Comparison of ENCODE assay signal across 8 cellular contexts in the genomic region with DNA sequence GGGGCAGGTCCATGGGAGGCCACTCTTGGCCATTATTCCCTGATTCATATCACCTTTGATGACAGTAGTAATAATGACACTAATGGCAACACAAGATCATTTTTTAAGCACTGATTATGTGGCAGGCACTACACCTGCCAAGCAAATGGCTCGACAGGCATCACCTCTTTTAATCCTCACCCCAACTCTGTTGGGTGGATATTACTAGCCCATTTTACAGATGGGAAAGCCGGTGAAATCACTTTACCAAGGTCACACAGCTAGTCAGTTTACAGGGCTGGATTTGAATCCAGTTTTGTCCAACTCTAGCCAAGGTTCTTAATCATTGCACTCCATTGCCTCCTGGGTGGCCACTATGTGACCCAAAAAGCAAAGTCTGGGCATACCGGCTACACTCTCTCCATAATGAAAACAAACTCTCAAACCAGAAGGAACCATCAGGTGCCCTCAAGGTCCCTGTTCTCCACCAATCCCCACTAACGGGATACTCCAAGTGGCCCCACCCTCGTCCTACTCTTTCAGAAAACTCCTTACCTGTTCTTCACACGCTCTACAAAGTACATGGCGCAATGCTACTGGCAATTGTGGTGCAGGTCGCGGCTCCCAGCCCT. TPM values are rescaled to one million over a fixed set of nuclear protein-coding genes. Genes with fewer than 3 reads are reported as not detected.
A peak's percentile ranks its signal among the peaks of the same experiment; 100 is the strongest.
DNase-seq lines count a peak whose midpoint lies in the region; ATAC-seq and TF ChIP-seq lines count a peak whose summit lies in the region.

No MANE protein-coding gene starts in this region.

- DNase-seq in DND-41: no peak
- DNase-seq in HPDE6-E6E7 (ENCODE audit: extremely low spot score): peak; percentile 32
- no peak for DNase-seq in activated naive CD8-positive, alpha-beta T cell treated with anti-CD3 and anti-CD28 coated beads, Interleukin-2, amount 10 ng/mL, durations not matched to agents 7 days and 5 days
- DNase-seq in stimulated activated naive B cell treated with anti-CD40 and anti-IgM and Interleukin-4, amounts not matched to agents 10 μg/mL and 1 μg/mL and 100 μg/mL, for 72 hours: peak; percentile 5
- no peak for DNase-seq in NCI-H1694 (lab: John Stamatoyannopoulos, UW)
- no peak for DNase-seq in stimulated activated CD4-positive, alpha-beta T cell treated with anti-CD3 and anti-CD28 coated beads, Interleukin-12 subunit alpha, Interleukin-12 subunit beta, amount 100 ng/mL, for 4 hours

- H2AFZ ChIP-seq in DND-41 (ENCODE audit: low read depth, low read length): peak overlapping the region; percentile 89

- peak overlapping the region; percentile 94 for H3K27ac Mint-ChIP-seq in activated naive CD8-positive, alpha-beta T cell treated with anti-CD3 and anti-CD28 coated beads, Interleukin-2, amount 10 ng/mL, durations not matched to agents 7 days and 5 days
- peak overlapping the region; percentile 97 for H3K27ac Mint-ChIP-seq in stimulated activated naive B cell treated with anti-CD40 and anti-IgM and Interleukin-4, amounts not matched to agents 10 μg/mL and 1 μg/mL and 100 μg/mL, for 72 hours

- peak overlapping the region; percentile 87 for H3K27ac ChIP-seq in DND-41 (ENCODE audit: low read length)
- H3K27ac ChIP-seq in iPS-20b (ENCODE audit: low read length): no peak overlapping the region

- no peaks in the 10 kb centered on the region for H3K27me3 Mint-ChIP-seq in activated naive CD8-positive, alpha-beta T cell treated with anti-CD3 and anti-CD28 coated beads, Interleukin-2, amount 10 ng/mL, durations not matched to agents 7 days and 5 days
- no peaks in the 10 kb centered on the region for H3K27me3 Mint-ChIP-seq in stimulated activated naive B cell treated with anti-CD40 and anti-IgM and Interleukin-4, amounts not matched to agents 10 μg/mL and 1 μg/mL and 100 μg/mL, for 72 hours

- H3K36me3 Mint-ChIP-seq in activated naive CD8-positive, alpha-beta T cell treated with anti-CD3 and anti-CD28 coated beads, Interleukin-2, amount 10 ng/mL, durations not matched to agents 7 days and 5 days: peaks cover 16% of the 10 kb centered on the region
- H3K36me3 Mint-ChIP-seq in stimulated activated naive B cell treated with anti-CD40 and anti-IgM and Interleukin-4, amounts not matched to agents 10 μg/mL and 1 μg/mL and 100 μg/mL, for 72 hours: peaks cover 12 to 17% of the 10 kb centered on the region in 2 donors

- POLR2A ChIA-PET in activated naive CD8-positive, alpha-beta T cell treated with anti-CD3 and anti-CD28 coated beads, Interleukin-2, amount 10 ng/mL, durations not matched to agents 7 days and 5 days (lab: Charles Lee): interaction anchor here (0.6 kb wide), 1 partner anchor 131 kb away, joined by 6 read pairs; no protein-coding TSS in a partner anchor

- H3K4me1 ChIP-seq in DND-41 (ENCODE audit: insufficient read depth, low read length) (peaks cover 41% of the 10 kb centered on the region), iPS-20b (ENCODE audit: insufficient read depth, low read length) (no peaks in the 10 kb centered on the region)

- peak overlapping the region; percentile 87 for H3K4me2 ChIP-seq in DND-41 (ENCODE audit: insufficient read depth, low read length)

- H3K9ac ChIP-seq in DND-41 (ENCODE audit: low read depth, low read length) (peak overlapping the region; percentile 86), iPS-20b (ENCODE audit: low read depth, low read length) (peak overlapping the region; percentile 96)

- TF ChIP-seq CTCF in DND-41 (IDR thresholded peaks at IDR 0.05; ENCODE audit: borderline replicate concordance, extremely low read depth, low read length, poor library complexity, severe bottlenecking): no peak

- H3K4me3 Mint-ChIP-seq in activated naive CD8-positive, alpha-beta T cell treated with anti-CD3 and anti-CD28 coated beads, Interleukin-2, amount 10 ng/mL, durations not matched to agents 7 days and 5 days: peak overlapping the region; percentile 97
- H3K4me3 Mint-ChIP-seq in stimulated activated naive B cell treated with anti-CD40 and anti-IgM and Interleukin-4, amounts not matched to agents 10 μg/mL and 1 μg/mL and 100 μg/mL, for 72 hours: peak overlapping the region; percentile 96 to 98

- ATAC-seq in DND-41 (ENCODE audit: insufficient read depth, low read depth) (no peak; the same call in 2 of the 3 replicates), GM21723 (IDR thresholded peaks at IDR 0.05; ENCODE audit: unreplicated experiment) (no peak)
- no peak for ATAC-seq in activated naive CD8-positive, alpha-beta T cell treated with anti-CD3 and anti-CD28 coated beads, Interleukin-2, amount 10 ng/mL, durations not matched to agents 7 days and 5 days (ENCODE audit: low read depth)
- ATAC-seq in stimulated activated naive B cell treated with anti-CD40 and anti-IgM and Interleukin-4, amounts not matched to agents 10 μg/mL and 1 μg/mL and 100 μg/mL, for 72 hours (replicated peaks): peak in 1 of 2 donors; percentile 1

- H3K4me3 ChIP-seq in DND-41 (ENCODE audit: low read depth in 1 of 2, low read length in 2 of 2) (peak overlapping the region; percentile 84 to 85), iPS-20b (ENCODE audit: low read length) (peak overlapping the region; percentile 94)

- H3K36me3 ChIP-seq in DND-41 (ENCODE audit: insufficient read depth, low read length) (peaks cover 6% of the 10 kb centered on the region), iPS-20b (ENCODE audit: insufficient read depth, low read depth, low read length) (no peaks in the 10 kb centered on the region)

- peaks cover 3% of the 10 kb centered on the region; the same call in 1 of the 2 replicates for H4K20me1 ChIP-seq in DND-41 (ENCODE audit: insufficient read depth, low read length)

- H3K9me3 Mint-ChIP-seq in activated naive CD8-positive, alpha-beta T cell treated with anti-CD3 and anti-CD28 coated beads, Interleukin-2, amount 10 ng/mL, durations not matched to agents 7 days and 5 days: peaks cover 3% of the 10 kb centered on the region
- no peaks in the 10 kb centered on the region for H3K9me3 Mint-ChIP-seq in stimulated activated naive B cell treated with anti-CD40 and anti-IgM and Interleukin-4, amounts not matched to agents 10 μg/mL and 1 μg/mL and 100 μg/mL, for 72 hours

- H3K9me3 ChIP-seq in DND-41 (ENCODE audit: insufficient read depth, low read length, severe bottlenecking): no peaks in the 10 kb centered on the region
- H3K9me3 ChIP-seq in iPS-20b (ENCODE audit: insufficient read depth, low read depth, low read length): no peaks in the 10 kb centered on the region

- H3K27me3 ChIP-seq in DND-41 (ENCODE audit: insufficient read depth, low read length, poor library complexity) (no peaks in the 10 kb centered on the region), iPS-20b (ENCODE audit: insufficient read depth, low read length) (no peaks in the 10 kb centered on the region)

- peaks cover 61% of the 10 kb centered on the region for H3K79me2 ChIP-seq in DND-41 (ENCODE audit: insufficient read depth, low read length)

- peaks cover 33% of the 10 kb centered on the region for H3K4me1 Mint-ChIP-seq in activated naive CD8-positive, alpha-beta T cell treated with anti-CD3 and anti-CD28 coated beads, Interleukin-2, amount 10 ng/mL, durations not matched to agents 7 days and 5 days
- peaks cover 19 to 49% of the 10 kb centered on the region in 2 donors for H3K4me1 Mint-ChIP-seq in stimulated activated naive B cell treated with anti-CD40 and anti-IgM and Interleukin-4, amounts not matched to agents 10 μg/mL and 1 μg/mL and 100 μg/mL, for 72 hours

RNA-seq across cellular contexts. Expression of a gene that starts 0.7 kb away (rescaled TPM):
- 100 to 1,000 TPM; 113 TPM for total RNA-seq in activated naive CD8-positive, alpha-beta T cell treated with anti-CD3 and anti-CD28 coated beads, Interleukin-2, amount 10 ng/mL, durations not matched to agents 7 days and 5 days

Comparison
In these comparisons a context has a peak if more than half of its experiments do, and no peak if none do; other contexts are left out.
1. DNase-seq: peak in HPDE6-E6E7 (single experiment) and stimulated activated naive B cell treated with anti-CD40 and anti-IgM and Interleukin-4, amounts not matched to agents 10 μg/mL and 1 μg/mL and 100 μg/mL, for 72 hours (single experiment); none in DND-41 (single experiment), activated naive CD8-positive, alpha-beta T cell treated with anti-CD3 and anti-CD28 coated beads, Interleukin-2, amount 10 ng/mL, durations not matched to agents 7 days and 5 days (single experiment), NCI-H1694 (single experiment) and stimulated activated CD4-positive, alpha-beta T cell treated with anti-CD3 and anti-CD28 coated beads, Interleukin-12 subunit alpha, Interleukin-12 subunit beta, amount 100 ng/mL, for 4 hours (single experiment).